Comparison of ENCODE assay signal across 8 cellular contexts in the genomic region with DNA sequence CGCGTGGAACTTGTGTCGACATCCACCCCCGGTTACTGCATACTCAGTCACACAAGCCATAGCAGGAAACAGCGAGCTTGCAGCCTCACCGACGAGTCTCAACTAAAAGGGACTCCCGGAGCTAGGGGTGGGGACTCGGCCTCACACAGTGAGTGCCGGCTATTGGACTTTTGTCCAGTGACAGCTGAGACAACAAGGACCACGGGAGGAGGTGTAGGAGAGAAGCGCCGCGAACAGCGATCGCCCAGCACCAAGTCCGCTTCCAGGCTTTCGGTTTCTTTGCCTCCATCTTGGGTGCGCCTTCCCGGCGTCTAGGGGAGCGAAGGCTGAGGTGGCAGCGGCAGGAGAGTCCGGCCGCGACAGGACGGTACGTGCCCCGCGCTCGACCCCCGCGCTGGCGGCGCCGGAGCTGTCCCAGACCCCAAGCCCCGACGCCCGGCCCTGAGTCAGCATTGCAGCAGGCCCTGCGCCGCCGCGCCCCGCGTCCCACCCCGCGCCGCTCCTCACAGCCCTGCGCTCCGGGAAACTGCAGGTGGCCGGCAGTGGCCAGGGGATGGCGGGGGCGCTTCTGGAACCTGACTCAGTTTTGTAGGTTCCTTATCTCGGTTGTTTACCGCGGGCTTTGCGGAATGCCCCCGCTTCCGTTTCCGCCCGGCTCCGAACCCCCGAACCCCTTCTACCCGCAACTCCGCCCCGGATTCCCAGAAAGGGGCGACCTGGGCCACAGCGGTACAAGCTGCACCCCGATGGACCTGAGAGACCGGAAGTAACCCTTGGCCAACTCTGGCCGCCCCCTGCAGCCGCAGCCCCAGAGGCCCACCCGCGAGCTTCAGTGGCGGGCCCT. TPM values are rescaled to one million over a fixed set of nuclear protein-coding genes. Genes with fewer than 3 reads are reported as not detected.
DNase-seq lines count a peak whose midpoint lies in the region; ATAC-seq and TF ChIP-seq lines count a peak whose summit lies in the region.

TSS of gene CFLAR (plus strand) at position 50 of the 844 bp plus-strand sequence. CDS start 13,702 bp downstream, outside the sequence.

- H3K27ac Mint-ChIP-seq in natural killer cell, result peak within 1 kb of the TSS; percentile 93 to 100

- no peaks in the 10 kb centered on the region for H3K27me3 Mint-ChIP-seq in natural killer cell (ENCODE audit: low read depth in 2 of 2)

- H2AFZ ChIP-seq in fibroblast of lung (ENCODE audit: low read length), result peak within 1 kb of the TSS; percentile 12

- peak within 1 kb of the TSS; percentile 95 for H3K4me3 Mint-ChIP-seq in natural killer cell

- H3K4me1 ChIP-seq in HUES64 (ENCODE audit: insufficient read depth, low read length) (peaks cover 13% of the 10 kb centered on the region), fibroblast of lung (ENCODE audit: control insufficient read depth, extremely low read depth, insufficient read depth, low read length) (peaks cover 2% of the 10 kb centered on the region)

- peak within 1 kb of the TSS; percentile 86 for H3K4me2 ChIP-seq in fibroblast of lung (ENCODE audit: extremely low read depth, insufficient read depth, low read length)

- H3K27me3 ChIP-seq in HUES64 (ENCODE audit: insufficient read depth, low read length), result no peaks in the 10 kb centered on the region
- H3K27me3 ChIP-seq in fibroblast of lung (ENCODE audit: control insufficient read depth, insufficient read depth, low read length), result no peaks in the 10 kb centered on the region

- in situ Hi-C loops in Caki2 (cut with HindIII; ENCODE audit: low pct_unique_long_range_greater_than_20kb, low sequenced_read_pairs), result loop anchor here (5.0 kb wide), 1 partner anchor 36 kb away; no protein-coding TSS in a partner anchor

- WGBS in HUES64, result 54% methylated on average over 75 of the region's 75 CpGs

- H4K20me1 ChIP-seq in fibroblast of lung (ENCODE audit: control insufficient read depth, extremely low read depth, insufficient read depth, low read length), result no peaks in the 10 kb centered on the region

- ATAC-seq in GM21390 (IDR thresholded peaks at IDR 0.05; ENCODE audit: unreplicated experiment) (peak; percentile 34), natural killer cell (peak; percentile 35 to 64 (median 48))
- peak; percentile 50 for ATAC-seq in stimulated activated naive CD8-positive, alpha-beta T cell treated with anti-CD3 and anti-CD28 coated beads, Interleukin-15, Interleukin-2, amounts not matched to agents 100 U/mL and 50 U/mL, for 24 hours

- H3K79me2 ChIP-seq in fibroblast of lung (ENCODE audit: control insufficient read depth, insufficient read depth, low read length), result peaks cover 34% of the 10 kb centered on the region

- H3K4me1 Mint-ChIP-seq in natural killer cell, result peaks cover 59 to 66% of the 10 kb centered on the region in 2 donors

- no peaks in the 10 kb centered on the region for H3K9me3 ChIP-seq in HUES64 (ENCODE audit: insufficient read depth, low read depth, low read length)
- no peaks in the 10 kb centered on the region for H3K9me3 ChIP-seq in fibroblast of lung (ENCODE audit: control insufficient read depth, insufficient read depth, low read depth, low read length)

- peaks cover 21% of the 10 kb centered on the region for H3K36me3 Mint-ChIP-seq in natural killer cell

- H3K9ac ChIP-seq in HUES64 (ENCODE audit: low read depth, low read length) (peak within 1 kb of the TSS; percentile 72), fibroblast of lung (ENCODE audit: insufficient read depth, low read length) (peak within 1 kb of the TSS; percentile 99)

- H3K4me3 ChIP-seq in HUES64 (ENCODE audit: low read length) (peak within 1 kb of the TSS; percentile 66), fibroblast of lung (replicated peaks in 1 of 4; ENCODE audit: control extremely low read depth in 1 of 4, insufficient read depth in 1 of 4, low read depth in 3 of 4, low read length in 4 of 4) (peak within 1 kb of the TSS; percentile 60 to 79 (median 66))

- H3K9me3 Mint-ChIP-seq in natural killer cell, result peaks cover 0 to 3% of the 10 kb centered on the region in 2 donors

- H3K36me3 ChIP-seq in HUES64 (ENCODE audit: insufficient read depth, low read length) (no peaks in the 10 kb centered on the region), fibroblast of lung (ENCODE audit: control insufficient read depth, insufficient read depth, low read length) (no peaks in the 10 kb centered on the region)

- no peak for TF ChIP-seq CTCF in fibroblast of lung (conservative IDR thresholded peaks at IDR 0.05 in 1 of 2, IDR thresholded peaks at IDR 0.05 in 1 of 2; ENCODE audit: low read depth in 1 of 2, low read length in 2 of 2)
- no peak for TF ChIP-seq CTCF in natural killer cell (IDR thresholded peaks at IDR 0.05)

- intact Hi-C loops in natural killer cell (cut with micrococcal nuclease), result loop anchor here (1.0 to 5.0 kb wide), 7 partner anchors 14 to 404 kb away; partner anchors contain the start of genes BZW1, CLK1, HYCC2 and NIF3L1

- DNase-seq in Caki2 (ENCODE audit: low read depth) (peak; percentile 88), RPMI7951 (ENCODE audit: low read depth) (peak; percentile 83), fibroblast of lung (ENCODE audit: low read depth in 2 of 2) (peak; percentile 77 to 81), natural killer cell (peak; percentile 83)
- DNase-seq in activated T-helper 1 cell treated with anti-CD3 and anti-CD28 coated beads, Interleukin-2, amount 50 U/mL, for 16 hours (ENCODE audit: low read depth in 1 of 2, low spot score in 1 of 2), result peak; percentile 67 to 75
- peak; percentile 87 for DNase-seq in stimulated activated naive CD8-positive, alpha-beta T cell treated with anti-CD3 and anti-CD28 coated beads, Interleukin-15, Interleukin-2, amounts not matched to agents 100 U/mL and 50 U/mL, for 24 hours

- H3K27ac ChIP-seq in HUES64 (ENCODE audit: low read depth, low read length) (peak within 1 kb of the TSS; percentile 72), fibroblast of lung (ENCODE audit: insufficient read depth, low read length) (peak within 1 kb of the TSS; percentile 95)

RNA-seq across cellular contexts. Expression of gene CFLAR, which starts in this region (rescaled TPM):
- total RNA-seq in Caki2 (2014; rRNA removed; shearing (Covaris generic); ENCODE audit: low replicate concordance), result 99.7 and 108 TPM in 2 replicates
- 5.7 TPM for polyA plus RNA-seq in HUES64 (2013, experiment 1 of 2)
- 8.0 TPM for polyA plus RNA-seq in HUES64 (2013, experiment 2 of 2)
- 45.3 and 46.5 TPM in 2 replicates for total RNA-seq in RPMI7951 (2014; rRNA removed; shearing (Covaris generic))
- total RNA-seq in fibroblast of lung, result 80.4 and 86.5 TPM in 2 replicates
- 24.9 and 39.3 TPM in 2 replicates for polyA plus RNA-seq in fibroblast of lung
- 18.4 and 31.1 TPM in 2 replicates for polyA plus RNA-seq in fibroblast of lung (2012)
- 46.1 and 77.7 TPM in 2 replicates for polyA minus RNA-seq in fibroblast of lung (ENCODE audit: low replicate concordance)
- total RNA-seq in natural killer cell, result 100 to 1,000 TPM; 415 to 542 (median 445) TPM

Comparison
In these comparisons a context has a peak if more than half of its experiments do, and no peak if none do; other contexts are left out.
1. Peak in every context shown above with its lines: DNase-seq, ATAC-seq, H3K4me3 ChIP-seq and H3K27ac ChIP-seq.